31 cellular contexts compared by ENCODE assay signal in the genomic region with DNA sequence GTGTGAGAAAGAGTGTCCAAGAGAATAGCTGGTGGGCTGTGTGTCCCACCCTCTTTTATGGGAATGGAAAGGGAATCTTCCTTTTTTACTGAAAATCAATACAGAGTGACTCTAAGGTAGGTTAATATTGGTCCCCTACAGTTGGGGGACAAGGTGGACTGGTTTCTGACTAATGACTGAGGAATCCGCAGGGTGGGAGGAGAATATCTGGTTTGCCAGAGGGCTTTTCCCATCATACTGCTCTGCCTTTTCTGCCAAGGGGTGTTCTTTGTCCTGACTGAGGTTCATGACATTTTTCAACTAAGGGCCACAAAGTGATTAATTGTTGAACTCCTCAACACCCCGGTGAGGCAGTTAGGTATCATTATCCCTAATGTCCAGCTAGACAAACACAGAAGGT.
DNase-seq lines count a peak whose midpoint lies in the region; ATAC-seq and TF ChIP-seq lines count a peak whose summit lies in the region.
"Had no signal": no experiment of that assay in that cellular context is flagged by ENCODE, and none has a peak within 500 bp of the region (broad histone marks: within the 10 kb centered on the region; RNA-seq: fewer than 3 reads in every experiment).

No MANE protein-coding gene starts in this region.

- no peaks in the 10 kb centered on the region for H3K27me3 Mint-ChIP-seq in GM23338 (ENCODE audit: insufficient read depth, low read depth, poor library complexity)
- H3K27me3 Mint-ChIP-seq in endodermal cell (ENCODE audit: insufficient read depth) = no peaks in the 10 kb centered on the region
- H3K27me3 Mint-ChIP-seq in activated CD8-positive, alpha-beta T cell treated with anti-CD3 and anti-CD28 coated beads for 36 hours = peaks cover 5% of the 10 kb centered on the region

- H3F3A ChIP-seq in GM23338 (replicated peaks; ENCODE audit: low read depth) = no peaks in the 10 kb centered on the region

- no peak overlapping the region for H3K9ac ChIP-seq in endodermal cell (ENCODE audit: extremely low read depth, low read length, poor library complexity, severe bottlenecking)
- no peak overlapping the region for H3K9ac ChIP-seq in mesendoderm (ENCODE audit: low read length)

- no peak overlapping the region for H2BK15ac ChIP-seq in mesendoderm (replicated peaks; ENCODE audit: low read depth)

- DNase-seq in GM23338 (ENCODE audit: low spot score) (peak; percentile 7), NCI-H146 treated with DMSO at 0.1 percent for 48 hours (lab: John Stamatoyannopoulos, UW; ENCODE audit: unreplicated experiment) (peak; percentile 20), endodermal cell (peak; percentile 64), mesendoderm (peak; percentile 75), inferior parietal cortex (ENCODE audit: extremely low spot score) (no peak), esophagus squamous epithelium (lab: John Stamatoyannopoulos, UW) (no peak), glomerular visceral epithelial cell (ENCODE audit: extremely low spot score) (no peak)
- DNase-seq in activated CD8-positive, alpha-beta T cell treated with anti-CD3 and anti-CD28 coated beads for 36 hours = no peak
- DNase-seq: activated CD4-positive, alpha-beta T cell treated with anti-CD3 and anti-CD28 coated beads for 4 hours; activated effector memory CD4-positive, alpha-beta T cell treated with Interleukin-2 at 50 U/mL for 16 hours; DMS79; GDM1; NCI-H1092 treated with DMSO at 0.1 percent for 48 hours; NCI-H1930; NCI-H2171 treated with DMSO at 0.1 percent for 48 hours; NCI-H524; NK-92 treated with Interleukin-12 subunit alpha and Interleukin-12 subunit beta, amount 100 ng/mL, for 24 hours; pancreas; Peyer's patch; right cardiac atrium; SJCRH30; stimulated activated CD4-positive, alpha-beta T cell treated with anti-CD3 and anti-CD28 coated beads, Interleukin-2, amount 100 ng/mL, for 24 hours; stimulated activated CD8-positive, alpha-beta memory T cell treated with anti-CD3 and anti-CD28 coated beads, Interleukin-4, amount 100 ng/mL, for 48 hours; T1000; thyroid gland had no signal

- H3K4me1 Mint-ChIP-seq in GM23338 (peaks cover 5% of the 10 kb centered on the region; the same call in 1 of the 3 replicates), endodermal cell (peaks cover 9% of the 10 kb centered on the region)
- no peaks in the 10 kb centered on the region for H3K4me1 Mint-ChIP-seq in activated CD8-positive, alpha-beta T cell treated with anti-CD3 and anti-CD28 coated beads for 36 hours (ENCODE audit: low read depth)
- H3K4me1 Mint-ChIP-seq: nephron had no signal

- H3K36me3 Mint-ChIP-seq in GM23338 (ENCODE audit: low read depth) = no peaks in the 10 kb centered on the region
- no peaks in the 10 kb centered on the region for H3K36me3 Mint-ChIP-seq in endodermal cell (ENCODE audit: low read depth)
- no peaks in the 10 kb centered on the region for H3K36me3 Mint-ChIP-seq in activated CD8-positive, alpha-beta T cell treated with anti-CD3 and anti-CD28 coated beads for 36 hours (ENCODE audit: low read depth)
- H3K36me3 Mint-ChIP-seq: activated naive CD8-positive, alpha-beta T cell had no signal

- H3K56ac ChIP-seq in mesendoderm (ENCODE audit: low read length) = peak overlapping the region; percentile 54

- H4K8ac ChIP-seq in mesendoderm (ENCODE audit: low read depth, low read length) = no peak overlapping the region

- POLR2A ChIA-PET in activated CD8-positive, alpha-beta T cell treated with anti-CD3 and anti-CD28 coated beads for 36 hours (lab: Charles Lee) = no interaction called here

- H3K9me3 ChIP-seq in endodermal cell (ENCODE audit: control insufficient read depth, low read length) (peaks cover 17% of the 10 kb centered on the region), esophagus squamous epithelium (no peaks in the 10 kb centered on the region)
- H3K9me3 ChIP-seq: A549, pancreas, Peyer's patch, SJCRH30, thyroid gland had no signal

- H2AFZ ChIP-seq in GM23338 = peak overlapping the region; percentile 96

- H3K23ac ChIP-seq in mesendoderm (ENCODE audit: low read length) = no peak overlapping the region

- no peaks in the 10 kb centered on the region for H3K4me1 ChIP-seq in GM23338 (ENCODE audit: insufficient read depth)
- peaks cover 3% of the 10 kb centered on the region for H3K4me1 ChIP-seq in endodermal cell (ENCODE audit: control insufficient read depth, insufficient read depth, low read length)
- peaks cover 5% of the 10 kb centered on the region for H3K4me1 ChIP-seq in mesendoderm (ENCODE audit: control insufficient read depth, low read depth, low read length)
- no peaks in the 10 kb centered on the region for H3K4me1 ChIP-seq in esophagus squamous epithelium
- H3K4me1 ChIP-seq: A549, pancreas, Peyer's patch, SJCRH30, thyroid gland had no signal

- H3K4me3 Mint-ChIP-seq in GM23338 = no peak overlapping the region
- H3K4me3 Mint-ChIP-seq in endodermal cell = no peak overlapping the region
- no peak overlapping the region for H3K4me3 Mint-ChIP-seq in activated CD8-positive, alpha-beta T cell treated with anti-CD3 and anti-CD28 coated beads for 36 hours
- H3K4me3 Mint-ChIP-seq: activated naive CD8-positive, alpha-beta T cell; nephron had no signal

- no peaks in the 10 kb centered on the region for H3K79me1 ChIP-seq in mesendoderm (ENCODE audit: low read length)

- no peaks in the 10 kb centered on the region for H4K20me1 ChIP-seq in GM23338 (replicated peaks; ENCODE audit: insufficient read depth)

- H4K5ac ChIP-seq in mesendoderm (ENCODE audit: low read length) = no peak overlapping the region

- H3K9me2 ChIP-seq in GM23338 (ENCODE audit: insufficient read depth) = peaks cover 10% of the 10 kb centered on the region; the same call in 1 of the 2 replicates

- H3K4me2 ChIP-seq in GM23338 = no peak overlapping the region
- H3K4me2 ChIP-seq in mesendoderm (ENCODE audit: low read length) = no peak overlapping the region
- H3K4me2 ChIP-seq: A549 had no signal

- WGBS in endodermal cell (ENCODE audit: insufficient coverage in 1 of 2, insufficient read length in 1 of 2), 2 experiments = 74 to 82% methylated on average over 2 of the region's 2 CpGs
- no CpG with 5 or more reads among the region's 2 CpGs for WGBS in mesendoderm (ENCODE audit: extremely low coverage, insufficient coverage, low lambda C conversion rate)
- WGBS in esophagus squamous epithelium, 2 donors = 21 to 39% methylated on average over 2 of the region's 2 CpGs

- no peak for ATAC-seq in GM23338
- no peak for ATAC-seq in activated CD8-positive, alpha-beta T cell treated with anti-CD3 and anti-CD28 coated beads for 36 hours
- ATAC-seq: A549, K562, pancreas, right cardiac atrium had no signal

- TF ChIP-seq CTCF in GM23338 (conservative IDR thresholded peaks at IDR 0.05; ENCODE audit: low read depth in 2 of 2) (no peak), endodermal cell (conservative IDR thresholded peaks at IDR 0.05) (no peak), esophagus squamous epithelium (IDR thresholded peaks at IDR 0.05) (no peak)
- no peak for TF ChIP-seq CTCF in activated CD8-positive, alpha-beta T cell treated with anti-CD3 and anti-CD28 coated beads for 36 hours (IDR thresholded peaks at IDR 0.05)

- H3K27ac ChIP-seq in GM23338 (ENCODE audit: low read depth) (no peak overlapping the region), endodermal cell (ENCODE audit: low read depth, low read length) (no peak overlapping the region), mesendoderm (ENCODE audit: low read depth, low read length) (no peak overlapping the region), esophagus squamous epithelium (no peak overlapping the region)
- H3K27ac ChIP-seq: A549, pancreas, Peyer's patch, SJCRH30, thyroid gland, VCaP had no signal

- H3K4me3 ChIP-seq in GM23338 (no peak overlapping the region), endodermal cell (ENCODE audit: low read length) (no peak overlapping the region), mesendoderm (ENCODE audit: low read length) (no peak overlapping the region), esophagus squamous epithelium (no peak overlapping the region)
- H3K4me3 ChIP-seq: A549, K562, lung, pancreas, Peyer's patch, SJCRH30, thyroid gland had no signal

- H2AK5ac ChIP-seq in mesendoderm (ENCODE audit: low read length) = no peak overlapping the region

- H3K27ac Mint-ChIP-seq in GM23338 = no peak overlapping the region
- H3K27ac Mint-ChIP-seq in endodermal cell = peak overlapping the region; percentile 45
- no peak overlapping the region for H3K27ac Mint-ChIP-seq in activated CD8-positive, alpha-beta T cell treated with anti-CD3 and anti-CD28 coated beads for 36 hours
- H3K27ac Mint-ChIP-seq: activated naive CD8-positive, alpha-beta T cell had no signal

- CTCF ChIA-PET in activated CD8-positive, alpha-beta T cell treated with anti-CD3 and anti-CD28 coated beads for 36 hours (lab: Charles Lee) = no interaction called here

- no peak overlapping the region for H3K18ac ChIP-seq in mesendoderm (ENCODE audit: low read length)

- H3K4ac ChIP-seq in mesendoderm (ENCODE audit: low read depth, low read length) = no peak overlapping the region

- no peaks in the 10 kb centered on the region for H3K9me3 Mint-ChIP-seq in GM23338
- H3K9me3 Mint-ChIP-seq in endodermal cell = peaks cover 5% of the 10 kb centered on the region
- peaks cover 2% of the 10 kb centered on the region for H3K9me3 Mint-ChIP-seq in activated CD8-positive, alpha-beta T cell treated with anti-CD3 and anti-CD28 coated beads for 36 hours

- no peaks in the 10 kb centered on the region for H3K79me2 ChIP-seq in GM23338 (replicated peaks; ENCODE audit: insufficient read depth)
- H3K79me2 ChIP-seq in mesendoderm (ENCODE audit: control insufficient read depth, insufficient read depth, low read length) = no peaks in the 10 kb centered on the region

- no peak overlapping the region for H2BK5ac ChIP-seq in mesendoderm (ENCODE audit: low read length)

- H3K36me3 ChIP-seq in GM23338 (ENCODE audit: insufficient read depth) (no peaks in the 10 kb centered on the region), endodermal cell (ENCODE audit: control insufficient read depth, insufficient read depth, low read length) (no peaks in the 10 kb centered on the region), mesendoderm (ENCODE audit: control insufficient read depth, insufficient read depth, low read length) (no peaks in the 10 kb centered on the region), esophagus squamous epithelium (no peaks in the 10 kb centered on the region)
- H3K36me3 ChIP-seq: pancreas, Peyer's patch, SJCRH30, thyroid gland had no signal

- H3K27me3 ChIP-seq in GM23338 (ENCODE audit: insufficient read depth) (no peaks in the 10 kb centered on the region), endodermal cell (ENCODE audit: control insufficient read depth, insufficient read depth, low read length, poor library complexity, severe bottlenecking) (no peaks in the 10 kb centered on the region), mesendoderm (ENCODE audit: insufficient read depth, low read length, poor library complexity) (no peaks in the 10 kb centered on the region), esophagus squamous epithelium (no peaks in the 10 kb centered on the region)
- H3K27me3 ChIP-seq: pancreas, Peyer's patch, SJCRH30, thyroid gland had no signal

- TF ChIP-seq POLR2A in esophagus squamous epithelium (IDR thresholded peaks at IDR 0.05) = no peak

- no peak overlapping the region for H2BK120ac ChIP-seq in mesendoderm (ENCODE audit: low read depth, low read length)

- intact Hi-C loops in activated CD8-positive, alpha-beta T cell treated with anti-CD3 and anti-CD28 coated beads for 36 hours (cut with micrococcal nuclease) = no loop called here
- intact Hi-C loops in esophagus squamous epithelium (cut with DNase I) = no loop called here

TF ChIP-seq in GM23338, 12 proteins besides CTCF, POLR2A, EP300 and RAD21:
- TF ChIP-seq EZH2 (IDR thresholded peaks at IDR 0.05; ENCODE audit: low read depth, unreplicated experiment) = no peak
TF ChIP-seq in GM23338: peak in this region for 0.

Comparison
In these comparisons a context has a peak if more than half of its experiments do, and no peak if none do; other contexts are left out.
1. DNase-seq: peak in GM23338 (single experiment), NCI-H146 treated with DMSO at 0.1 percent for 48 hours (single experiment), endodermal cell (single experiment) and mesendoderm (single experiment); none in inferior parietal cortex (single experiment), activated CD8-positive, alpha-beta T cell treated with anti-CD3 and anti-CD28 coated beads for 36 hours (single experiment), esophagus squamous epithelium (single experiment) and glomerular visceral epithelial cell (single experiment).